13 cellular contexts compared by ENCODE assay signal in genomic region chr15:49847937-49848823, GRCh38.
DNase-seq lines count a peak whose midpoint lies in the region; TF ChIP-seq lines count a peak whose summit lies in the region.
"Had no signal": no experiment of that assay in that cellular context is flagged by ENCODE, and none has a peak within 500 bp of the region (broad histone marks: within the 10 kb centered on the region; RNA-seq: fewer than 3 reads in every experiment).

No MANE protein-coding gene starts in this region.

- H3K27ac ChIP-seq in coronary artery, result peak overlapping the region; percentile 64 to 65
- H3K27ac ChIP-seq in muscle layer of duodenum (ENCODE audit: low read length), result peak overlapping the region; percentile 61

- no peaks in the 10 kb centered on the region for H3K27me3 ChIP-seq in muscle layer of duodenum (ENCODE audit: low read depth, low read length)

- peaks cover 0 to 10% of the 10 kb centered on the region in 2 donors for H3K36me3 ChIP-seq in muscle layer of duodenum (ENCODE audit: control insufficient read depth in 1 of 2, insufficient read depth in 2 of 2, low read length in 2 of 2)

- H3K4me3 ChIP-seq in AG09309 (ENCODE audit: control insufficient read depth, low read depth, low read length) (no peak overlapping the region), coronary artery (no peak overlapping the region), muscle layer of duodenum (ENCODE audit: low read depth in 1 of 2, low read length in 2 of 2) (no peak overlapping the region)

- H3K9me3 ChIP-seq in muscle layer of duodenum (ENCODE audit: control insufficient read depth in 1 of 2, low read length in 2 of 2), result no peaks in the 10 kb centered on the region

- DNase-seq in AG09309 (ENCODE audit: low read depth) (peak; percentile 96), NCI-H226 (peak; percentile 73), coronary artery (ENCODE audit: low spot score) (no peak), NCI-H82 (lab: John Stamatoyannopoulos, UW) (no peak), HuH-7 (ENCODE audit: low spot score) (no peak), GM13977 (ENCODE audit: low spot score) (no peak), KBM-7 (no peak)
- DNase-seq: CD4-positive, CD25-positive, alpha-beta regulatory T cell; islet precursor cell; NCI-H1436; nucleus accumbens; stimulated activated naive CD8-positive, alpha-beta T cell treated with anti-CD3 and anti-CD28 coated beads, Interleukin-15, Interleukin-2, amounts not matched to agents 100 U/mL and 50 U/mL, for 24 hours had no signal

- in situ Hi-C loops in GM13977 (cut with MboI; ENCODE audit: low pct_unique_long_range_greater_than_20kb, low sequenced_read_pairs, unreplicated experiment), result no loop called here
- in situ Hi-C loops in KBM-7 (cut with MboI; ENCODE audit: low pct_unique_long_range_greater_than_20kb, low sequenced_read_pairs), result no loop called here

- TF ChIP-seq CTCF in AG09309 (IDR thresholded peaks at IDR 0.05; ENCODE audit: control insufficient read depth, insufficient read depth, low read depth, low read length, missing control alignments) (no peak), coronary artery (IDR thresholded peaks at IDR 0.05) (no peak), GM13977 (IDR thresholded peaks at IDR 0.05; ENCODE audit: extremely low read depth, insufficient read depth, missing control alignments) (no peak)

- peaks cover 0 to 5% of the 10 kb centered on the region in 2 donors for H3K4me1 ChIP-seq in muscle layer of duodenum (ENCODE audit: control insufficient read depth in 1 of 2, insufficient read depth in 2 of 2, low read length in 2 of 2)

Comparison
In these comparisons a context has a peak if more than half of its experiments do, and no peak if none do; other contexts are left out.
1. DNase-seq: peak in AG09309 (single experiment) and NCI-H226 (single experiment); none in coronary artery (single experiment), NCI-H82 (single experiment), HuH-7 (single experiment), GM13977 (single experiment) and KBM-7 (single experiment).